Comparison of ENCODE assay signal across 22 cellular contexts in the genomic region with DNA sequence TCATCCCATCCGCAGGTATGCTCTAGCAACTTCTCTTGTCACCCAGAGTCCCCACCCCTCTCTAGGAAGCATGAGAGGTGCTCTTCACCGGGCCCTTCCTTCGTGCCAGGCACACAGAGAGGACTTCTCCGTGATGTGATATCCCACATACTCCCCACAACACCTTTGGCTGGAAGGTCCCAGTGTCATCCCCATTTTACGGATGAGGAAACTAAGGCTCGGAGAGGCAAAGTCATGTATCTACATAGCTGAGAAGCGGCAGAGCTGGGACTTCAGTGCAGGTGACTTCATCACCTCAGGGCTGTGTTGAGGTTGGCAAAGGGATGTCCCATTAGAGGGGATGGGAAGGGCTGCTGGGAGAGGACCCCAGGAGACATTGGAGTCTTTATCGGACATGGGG. TPM values are rescaled to one million over a fixed set of nuclear protein-coding genes. Genes with fewer than 3 reads are reported as not detected.
DNase-seq lines count a peak whose midpoint lies in the region; ATAC-seq, FAIRE-seq and TF ChIP-seq lines count a peak whose summit lies in the region.
"Had no signal": no experiment of that assay in that cellular context is flagged by ENCODE, and none has a peak within 500 bp of the region (broad histone marks: within the 10 kb centered on the region; RNA-seq: fewer than 3 reads in every experiment).

No MANE protein-coding gene starts in this region.

- no peaks in the 10 kb centered on the region for H3K36me3 ChIP-seq in HepG2 (replicated peaks in 1 of 2; ENCODE audit: control insufficient read depth in 1 of 2, insufficient read depth in 2 of 2, low read length in 2 of 2)
- no peaks in the 10 kb centered on the region for H3K36me3 ChIP-seq in right lobe of liver
- no peaks in the 10 kb centered on the region for H3K36me3 ChIP-seq in ascending aorta
- H3K36me3 ChIP-seq in osteoblast (ENCODE audit: insufficient read depth, low read length): no peaks in the 10 kb centered on the region
- H3K36me3 ChIP-seq: BE2C had no signal

- DNase-seq in HepG2 (ENCODE audit: low spot score): no peak
- no peak for DNase-seq in right lobe of liver
- no peak for DNase-seq in ascending aorta (ENCODE audit: low spot score in 2 of 2)
- DNase-seq in osteoblast (ENCODE audit: insufficient read length, low spot score, missing footprints): peak; percentile 23
- no peak for DNase-seq in SK-N-DZ (ENCODE audit: low spot score)
- DNase-seq: BE2C; CD4-positive, CD25-positive, alpha-beta regulatory T cell; CD8-positive, alpha-beta memory T cell; COR-L47; DMS 273 treated with DMSO at 0.1 percent for 48 hours; DMS53; DND-41; EL; GM23248; HCEC 1CT; KG1 had no signal

- H3K27me3 ChIP-seq in HepG2 (ENCODE audit: control insufficient read depth in 1 of 2, insufficient read depth in 2 of 2, low read length in 2 of 2): peaks cover 1 to 3% of the 10 kb centered on the region in 2 experiments; a peak in 1 of 5 replicates
- H3K27me3 ChIP-seq in right lobe of liver: no peaks in the 10 kb centered on the region
- H3K27me3 ChIP-seq in ascending aorta: no peaks in the 10 kb centered on the region
- no peaks in the 10 kb centered on the region for H3K27me3 ChIP-seq in osteoblast (ENCODE audit: insufficient read depth, low read length)

- H3K4me1 ChIP-seq in HepG2 (ENCODE audit: insufficient read depth, low read length) (peaks cover 34% of the 10 kb centered on the region), right lobe of liver (peaks cover 0 to 30% (median 14%) of the 10 kb centered on the region in 4 donors), ascending aorta (peaks cover 29 to 51% of the 10 kb centered on the region in 2 donors), osteoblast (ENCODE audit: insufficient read depth, low read length) (peaks cover 22% of the 10 kb centered on the region)
- H3K4me1 ChIP-seq: BE2C had no signal

- H3K27ac ChIP-seq in HepG2 (ENCODE audit: extremely low read length, insufficient read depth, low read length) (no peak overlapping the region), right lobe of liver (no peak overlapping the region), ascending aorta (peak overlapping the region; percentile 12 to 70), osteoblast (ENCODE audit: low read depth, low read length) (no peak overlapping the region)
- H3K27ac ChIP-seq: GM23248, HL-60 had no signal

- no peak overlapping the region for H3K9ac ChIP-seq in HepG2 (ENCODE audit: insufficient read depth, low read depth, low read length)
- H3K9ac ChIP-seq: GM23248 had no signal

- TF ChIP-seq EP300 in HepG2 (IDR thresholded peaks at IDR 0.05; ENCODE audit: low read depth in 2 of 2, low read length in 2 of 2) (no peak), HepG2 (CRISPR knock-in tag; IDR thresholded peaks at IDR 0.05; ENCODE audit: borderline replicate concordance) (no peak)

- POLR2A ChIA-PET in HepG2 (lab: Yijun Ruan, JAX): no interaction called here

- in situ Hi-C loops in HepG2 (cut with HindIII; ENCODE audit: extremely low pct_ligation_motif_present, low pct_unique_long_range_greater_than_20kb): no loop called here

- intact Hi-C loops in HepG2 (cut with micrococcal nuclease; ENCODE audit: unreplicated experiment) (no loop called here), right lobe of liver (cut with DNase I) (no loop called here), ascending aorta (cut with DNase I) (no loop called here)

- no peak for FAIRE-seq in HepG2 (lab: Jason Lieb, UNC)
- FAIRE-seq: GM12878 had no signal

- CTCF ChIA-PET in HepG2 (lab: Yijun Ruan, JAX; ENCODE audit: low intra/inter-chr PET ratio, low total read pairs): no interaction called here

- H2AFZ ChIP-seq in HepG2 (ENCODE audit: low read length) (no peak overlapping the region), osteoblast (ENCODE audit: low read length) (no peak overlapping the region)
- H2AFZ ChIP-seq: GM23248 had no signal

- TF ChIP-seq CTCF in HepG2 (CRISPR knock-in tag; IDR thresholded peaks at IDR 0.05) (no peak), right lobe of liver (IDR thresholded peaks at IDR 0.05) (no peak), ascending aorta (IDR thresholded peaks at IDR 0.05) (no peak), osteoblast (IDR thresholded peaks at IDR 0.05; ENCODE audit: extremely low read depth, low read depth, low read length) (no peak)

- H3K79me2 ChIP-seq in HepG2 (ENCODE audit: insufficient read depth, low read length) (no peaks in the 10 kb centered on the region), osteoblast (ENCODE audit: insufficient read depth, low read length) (no peaks in the 10 kb centered on the region)

- no peak for TF ChIP-seq POLR2A in HepG2 (IDR thresholded peaks at IDR 0.05; ENCODE audit: insufficient read depth in 1 of 2, low read depth in 2 of 2, low read length in 2 of 2)
- no peak for TF ChIP-seq POLR2A in right lobe of liver (IDR thresholded peaks at IDR 0.05)

- no peak for ATAC-seq in HepG2
- ATAC-seq in right lobe of liver: no peak
- ATAC-seq in HG02623 (IDR thresholded peaks at IDR 0.05; ENCODE audit: unreplicated experiment): no peak
- ATAC-seq: GM12878 had no signal

- 48% methylated on average over 7 of the region's 8 CpGs for WGBS in HepG2 (ENCODE audit: low lambda C conversion rate)
- 100% methylated on average over 4 of the region's 8 CpGs for WGBS in right lobe of liver (ENCODE audit: insufficient coverage, low coverage, low lambda C conversion rate, missing lambda C conversion rate)

- H3K4me2 ChIP-seq in HepG2 (ENCODE audit: low read depth, low read length) (no peak overlapping the region), osteoblast (ENCODE audit: insufficient read depth, low read length) (no peak overlapping the region)

- no TSS peak for BruUV-seq in HepG2 (replicated peaks; lab: Mats Ljungman, UMichigan)

- no peaks in the 10 kb centered on the region for H3K9me3 ChIP-seq in HepG2 (ENCODE audit: low read length)
- no peaks in the 10 kb centered on the region for H3K9me3 ChIP-seq in right lobe of liver
- H3K9me3 ChIP-seq in ascending aorta: no peaks in the 10 kb centered on the region
- no peaks in the 10 kb centered on the region for H3K9me3 ChIP-seq in osteoblast (ENCODE audit: low read depth, low read length)
- H3K9me3 ChIP-seq: BE2C had no signal

- H4K20me1 ChIP-seq in HepG2 (ENCODE audit: insufficient read depth, low read length) (no peaks in the 10 kb centered on the region), osteoblast (ENCODE audit: insufficient read depth, low read length) (no peaks in the 10 kb centered on the region)

- TF ChIP-seq RAD21 in HepG2 (CRISPR knock-in tag; IDR thresholded peaks at IDR 0.05): no peak

- no peak overlapping the region for H3K4me3 ChIP-seq in HepG2 (replicated peaks in 1 of 3; ENCODE audit: insufficient read depth in 1 of 3, low read depth in 2 of 3, low read length in 3 of 3)
- no peak overlapping the region for H3K4me3 ChIP-seq in right lobe of liver
- no peak overlapping the region for H3K4me3 ChIP-seq in ascending aorta
- H3K4me3 ChIP-seq in osteoblast (ENCODE audit: insufficient read depth, low read length): no peak overlapping the region
- H3K4me3 ChIP-seq: GM12878, GM23248 had no signal

RNA-seq across cellular contexts. Expression of a gene that starts 15.4 kb away (rescaled TPM):
- total RNA-seq in HepG2 (2016; rRNA removed; fragmentation: Illumina TruSeq; extraction: Trizol): not detected in 2 replicates
- not detected in 2 replicates for total RNA-seq in HepG2 (2016; cell fraction: cytosol; rRNA removed; fragmentation: Illumina TruSeq; extraction: Trizol; ENCODE audit: low read depth)
- not detected in 2 replicates for total RNA-seq in HepG2 (2016; cell fraction: insoluble cytoplasmic fraction; rRNA removed; fragmentation: Illumina TruSeq; extraction: Trizol)
- not detected in 2 replicates for total RNA-seq in HepG2 (2016; cell fraction: membrane; rRNA removed; fragmentation: Illumina TruSeq; extraction: Trizol)
- not detected in 2 replicates for total RNA-seq in HepG2 (2016; cell fraction: nucleus; rRNA removed; fragmentation: Illumina TruSeq; extraction: Trizol)
- polyA plus RNA-seq in HepG2 (2011; rRNA removed): not detected in 2 replicates
- polyA plus RNA-seq in HepG2 (2011; cell fraction: cytosol; rRNA removed): not detected in 2 replicates
- polyA plus RNA-seq in HepG2 (2011; cell fraction: nucleus; rRNA removed): not detected in 2 replicates
- not detected in 2 replicates for polyA plus RNA-seq in HepG2 (2012)
- not detected in 2 replicates for polyA plus RNA-seq in HepG2 (2016; cell fraction: cytosol; fragmentation: Illumina TruSeq; extraction: Trizol; ENCODE audit: low read depth)
- polyA plus RNA-seq in HepG2 (2016; cell fraction: insoluble cytoplasmic fraction; fragmentation: Illumina TruSeq; extraction: Trizol; ENCODE audit: low read depth): not detected in 2 replicates
- not detected in 2 replicates for polyA plus RNA-seq in HepG2 (2016; cell fraction: membrane; fragmentation: Illumina TruSeq; extraction: Trizol; ENCODE audit: low read depth)
- polyA plus RNA-seq in HepG2 (2016; cell fraction: nucleus; fragmentation: Illumina TruSeq; extraction: Trizol; ENCODE audit: insufficient read depth, low read depth): not detected in 2 replicates
- 1.4 TPM in 1 of 2 replicates, not detected in the other for polyA minus RNA-seq in HepG2 (2011; rRNA and poly(A)+ RNA removed; ENCODE audit: low replicate concordance)
- not detected in 2 replicates for polyA minus RNA-seq in HepG2 (2011; cell fraction: cytosol; rRNA and poly(A)+ RNA removed)
- not detected in 2 replicates for polyA minus RNA-seq in HepG2 (2011; cell fraction: nucleus; rRNA and poly(A)+ RNA removed)
- total RNA-seq in right lobe of liver: not detected
- total RNA-seq in ascending aorta: not detected
- not detected in 2 replicates for total RNA-seq in osteoblast
- polyA plus RNA-seq in SK-N-DZ (2014; cell fraction: cytosol; rRNA removed): not detected in 2 replicates
- not detected in 2 replicates for polyA plus RNA-seq in SK-N-DZ (2014; cell fraction: nucleus; rRNA removed)
- total RNA-seq: CD4-positive, CD25-positive, alpha-beta regulatory T cell; CD8-positive, alpha-beta memory T cell; G401; GM12878; GM23248; H4 had no signal
- polyA plus RNA-seq: CD8-positive, alpha-beta memory T cell; GM12878; GM23248; IgD-negative memory B cell had no signal

RNA-seq across cellular contexts. Expression of a gene that starts 34.0 kb away (rescaled TPM):
- total RNA-seq in HepG2 (2016; rRNA removed; fragmentation: Illumina TruSeq; extraction: Trizol) (1.2 and 2.0 TPM in 2 replicates), right lobe of liver (1 to 10 TPM in 3 of 6 experiments, under 1 TPM in 3; 0.49 to 1.4 (median 1.0) TPM), ascending aorta (not detected), osteoblast (8.7 and 8.8 TPM in 2 replicates)
- 0.88 and 1.1 TPM in 2 replicates for total RNA-seq in HepG2 (2016; cell fraction: cytosol; rRNA removed; fragmentation: Illumina TruSeq; extraction: Trizol; ENCODE audit: low read depth)
- 1.3 and 1.7 TPM in 2 replicates for total RNA-seq in HepG2 (2016; cell fraction: insoluble cytoplasmic fraction; rRNA removed; fragmentation: Illumina TruSeq; extraction: Trizol)
- total RNA-seq in HepG2 (2016; cell fraction: membrane; rRNA removed; fragmentation: Illumina TruSeq; extraction: Trizol): 0.77 and 1.5 TPM in 2 replicates
- total RNA-seq in HepG2 (2016; cell fraction: nucleus; rRNA removed; fragmentation: Illumina TruSeq; extraction: Trizol): 0.60 and 0.99 TPM in 2 replicates
- 3.0 and 3.6 TPM in 2 replicates for polyA plus RNA-seq in HepG2 (2011; rRNA removed)
- 1.5 and 4.7 TPM in 2 replicates for polyA plus RNA-seq in HepG2 (2011; cell fraction: cytosol; rRNA removed)
- 3.3 and 4.0 TPM in 2 replicates for polyA plus RNA-seq in HepG2 (2011; cell fraction: nucleus; rRNA removed)
- polyA plus RNA-seq in HepG2 (2012): 1.8 and 2.3 TPM in 2 replicates
- 1.4 and 1.7 TPM in 2 replicates for polyA plus RNA-seq in HepG2 (2016; cell fraction: cytosol; fragmentation: Illumina TruSeq; extraction: Trizol; ENCODE audit: low read depth)
- 0.83 and 1.6 TPM in 2 replicates for polyA plus RNA-seq in HepG2 (2016; cell fraction: insoluble cytoplasmic fraction; fragmentation: Illumina TruSeq; extraction: Trizol; ENCODE audit: low read depth)
- polyA plus RNA-seq in HepG2 (2016; cell fraction: membrane; fragmentation: Illumina TruSeq; extraction: Trizol; ENCODE audit: low read depth): 0.92 and 1.7 TPM in 2 replicates
- 1.5 and 1.8 TPM in 2 replicates for polyA plus RNA-seq in HepG2 (2016; cell fraction: nucleus; fragmentation: Illumina TruSeq; extraction: Trizol; ENCODE audit: insufficient read depth, low read depth)
- polyA minus RNA-seq in HepG2 (2011; rRNA and poly(A)+ RNA removed; ENCODE audit: low replicate concordance): 3.6 and 5.4 TPM in 2 replicates
- 0.69 and 0.70 TPM in 2 replicates for polyA minus RNA-seq in HepG2 (2011; cell fraction: cytosol; rRNA and poly(A)+ RNA removed)
- 2.1 and 3.7 TPM in 2 replicates for polyA minus RNA-seq in HepG2 (2011; cell fraction: nucleus; rRNA and poly(A)+ RNA removed)
- 0.33 and 0.61 TPM in 2 replicates for polyA plus RNA-seq in SK-N-DZ (2014; cell fraction: cytosol; rRNA removed)
- polyA plus RNA-seq in SK-N-DZ (2014; cell fraction: nucleus; rRNA removed): 1.7 TPM in 1 of 2 replicates, not detected in the other
- total RNA-seq: CD8-positive, alpha-beta memory T cell; G401 had no signal
- polyA plus RNA-seq: CD8-positive, alpha-beta memory T cell; IgD-negative memory B cell had no signal

RNA-seq across cellular contexts. Expression of a gene that starts 45.6 kb away (rescaled TPM):
- total RNA-seq in HepG2 (2016; rRNA removed; fragmentation: Illumina TruSeq; extraction: Trizol) (9.4 and 28.2 TPM in 2 replicates), right lobe of liver (1 to 10 TPM in 5 of 6 experiments, under 1 TPM in 1; 0.56 to 3.9 (median 1.3) TPM), ascending aorta (0.21 TPM), osteoblast (0.36 and 0.59 TPM in 2 replicates)
- total RNA-seq in HepG2 (2016; cell fraction: cytosol; rRNA removed; fragmentation: Illumina TruSeq; extraction: Trizol; ENCODE audit: low read depth): 4.3 and 4.7 TPM in 2 replicates
- 9.9 and 28.5 TPM in 2 replicates for total RNA-seq in HepG2 (2016; cell fraction: insoluble cytoplasmic fraction; rRNA removed; fragmentation: Illumina TruSeq; extraction: Trizol)
- total RNA-seq in HepG2 (2016; cell fraction: membrane; rRNA removed; fragmentation: Illumina TruSeq; extraction: Trizol): 7.4 and 7.9 TPM in 2 replicates
- 24.8 and 28.9 TPM in 2 replicates for total RNA-seq in HepG2 (2016; cell fraction: nucleus; rRNA removed; fragmentation: Illumina TruSeq; extraction: Trizol)
- 35.7 and 47.4 TPM in 2 replicates for polyA plus RNA-seq in HepG2 (2011; rRNA removed)
- polyA plus RNA-seq in HepG2 (2011; cell fraction: cytosol; rRNA removed): 46.8 and 65.8 TPM in 2 replicates
- 34.9 and 35.5 TPM in 2 replicates for polyA plus RNA-seq in HepG2 (2011; cell fraction: nucleus; rRNA removed)
- 16.0 and 29.2 TPM in 2 replicates for polyA plus RNA-seq in HepG2 (2012)
- polyA plus RNA-seq in HepG2 (2016; cell fraction: cytosol; fragmentation: Illumina TruSeq; extraction: Trizol; ENCODE audit: low read depth): 2.9 and 3.1 TPM in 2 replicates
- polyA plus RNA-seq in HepG2 (2016; cell fraction: insoluble cytoplasmic fraction; fragmentation: Illumina TruSeq; extraction: Trizol; ENCODE audit: low read depth): 8.7 and 9.9 TPM in 2 replicates
- polyA plus RNA-seq in HepG2 (2016; cell fraction: membrane; fragmentation: Illumina TruSeq; extraction: Trizol; ENCODE audit: low read depth): 3.9 and 4.0 TPM in 2 replicates
- polyA plus RNA-seq in HepG2 (2016; cell fraction: nucleus; fragmentation: Illumina TruSeq; extraction: Trizol; ENCODE audit: insufficient read depth, low read depth): 34.6 and 39.8 TPM in 2 replicates
- polyA minus RNA-seq in HepG2 (2011; rRNA and poly(A)+ RNA removed; ENCODE audit: low replicate concordance): 55.3 and 116 TPM in 2 replicates
- 39.1 and 50.4 TPM in 2 replicates for polyA minus RNA-seq in HepG2 (2011; cell fraction: cytosol; rRNA and poly(A)+ RNA removed)
- 8.5 and 9.7 TPM in 2 replicates for polyA minus RNA-seq in HepG2 (2011; cell fraction: nucleus; rRNA and poly(A)+ RNA removed)
- 0.08 TPM in 1 of 2 replicates, not detected in the other for polyA plus RNA-seq in SK-N-DZ (2014; cell fraction: cytosol; rRNA removed)
- polyA plus RNA-seq in SK-N-DZ (2014; cell fraction: nucleus; rRNA removed): not detected in 2 replicates
- total RNA-seq: GM23248 had no signal
- polyA plus RNA-seq: CD8-positive, alpha-beta memory T cell; IgD-negative memory B cell had no signal

Comparison
In these comparisons a context has a peak if more than half of its experiments do, and no peak if none do; other contexts are left out.
1. H3K27ac ChIP-seq: peak in ascending aorta (2 of 2); none in HepG2 (single experiment), right lobe of liver (0 of 3) and osteoblast (single experiment).